ENCODE assay signal across 8 cellular contexts in genomic region chr1:153355445-153356071, GRCh38. TPM values are rescaled to one million over a fixed set of nuclear protein-coding genes. Genes with fewer than 3 reads are reported as not detected.
DNase-seq lines count a peak whose midpoint lies in the region; ATAC-seq, FAIRE-seq and TF ChIP-seq lines count a peak whose summit lies in the region.

No MANE protein-coding gene starts in this region.

- peaks cover 14% of the 10 kb centered on the region for H3K4me1 Mint-ChIP-seq in activated B cell treated with CpG ODN at 0.5 μM for 24 hours

- H3K27me3 ChIP-seq in pancreas, result peaks cover 0 to 16% (median 0%) of the 10 kb centered on the region in 4 donors

- no peaks in the 10 kb centered on the region for H3K4me1 ChIP-seq in pancreas

- DNase-seq in CD1c-positive myeloid dendritic cell (ENCODE audit: extremely low spot score) (peak; percentile 84), GOT3 (lab: John Stamatoyannopoulos, UW) (peak; percentile 23), NCI-H2196 (lab: John Stamatoyannopoulos, UW; ENCODE audit: unreplicated experiment) (peak; percentile 65), activated B cell treated with CpG ODN at 0.5 μM for 24 hours (no peak), fibroblast of mammary gland (ENCODE audit: low read depth) (peak; percentile 59), pancreas (no peak)

- no peaks in the 10 kb centered on the region for H3K9me3 ChIP-seq in pancreas

- H3K4me3 Mint-ChIP-seq in activated B cell treated with CpG ODN at 0.5 μM for 24 hours, result no peak overlapping the region

- no peaks in the 10 kb centered on the region for H3K9me3 Mint-ChIP-seq in activated B cell treated with CpG ODN at 0.5 μM for 24 hours

- ATAC-seq in activated B cell treated with CpG ODN at 0.5 μM for 24 hours (ENCODE audit: low read depth), result peak; percentile 50
- peak in 3 of 4 donors; percentile 49 to 71 (median 62) for ATAC-seq in pancreas
- no peak for ATAC-seq in GM18511 (IDR thresholded peaks at IDR 0.05; ENCODE audit: unreplicated experiment)
- no peak for ATAC-seq in GM21528 (IDR thresholded peaks at IDR 0.05; ENCODE audit: low FRiP score, unreplicated experiment)

- no peak overlapping the region for H3K27ac ChIP-seq in pancreas

- no peak overlapping the region for H3K27ac Mint-ChIP-seq in activated B cell treated with CpG ODN at 0.5 μM for 24 hours

- 27 to 36% methylated on average over 10 of the region's 10 CpGs for WGBS in pancreas, 2 donors

- H3K27me3 Mint-ChIP-seq in activated B cell treated with CpG ODN at 0.5 μM for 24 hours, result peaks cover 18% of the 10 kb centered on the region

- intact Hi-C loops in activated B cell treated with CpG ODN at 0.5 μM for 24 hours (cut with micrococcal nuclease), result no loop called here
- intact Hi-C loops in pancreas (cut with DNase I), result no loop called here

- CTCF ChIA-PET in activated B cell treated with CpG ODN at 0.5 μM for 24 hours (lab: Charles Lee), result interaction anchor here (1.1 to 6.0 kb wide), 3 partner anchors 10 to 148 kb away, joined by 3 to 67 read pairs (median 4); no protein-coding TSS in a partner anchor

- no peaks in the 10 kb centered on the region for H3K36me3 Mint-ChIP-seq in activated B cell treated with CpG ODN at 0.5 μM for 24 hours (ENCODE audit: low read depth)

- H3K4me3 ChIP-seq in fibroblast of mammary gland (ENCODE audit: control insufficient read depth, low read depth, low read length), result no peak overlapping the region
- no peak overlapping the region for H3K4me3 ChIP-seq in pancreas

- POLR2A ChIA-PET in activated B cell treated with CpG ODN at 0.5 μM for 24 hours (lab: Charles Lee), result no interaction called here

- TF ChIP-seq CTCF in activated B cell treated with CpG ODN at 0.5 μM for 24 hours (IDR thresholded peaks at IDR 0.05), result no peak
- peak; percentile 55 for TF ChIP-seq CTCF in fibroblast of mammary gland (conservative IDR thresholded peaks at IDR 0.05; ENCODE audit: control insufficient read depth, insufficient read depth, low read depth, low read length)
- no peak for TF ChIP-seq CTCF in pancreas (IDR thresholded peaks at IDR 0.05)

- no peaks in the 10 kb centered on the region for H3K36me3 ChIP-seq in pancreas

- no peak for FAIRE-seq in pancreas (lab: Jason Lieb, UNC)

RNA-seq across cellular contexts. Expression of gene S100A9, which starts 2.1 kb away (rescaled TPM):
- total RNA-seq in activated B cell treated with CpG ODN at 0.5 μM for 24 hours, result 2.6 and 4.0 TPM in 2 replicates
- total RNA-seq in pancreas, result 10 to 100 TPM in 3 of 6 donors, 1 to 10 TPM in 3; 3.9 to 49.0 (median 21.2) TPM
- polyA plus RNA-seq in pancreas, result 10 to 100 TPM; 51.4 to 79.6 TPM

RNA-seq across cellular contexts. Expression of gene PGLYRP4, which starts 6.9 kb away (rescaled TPM):
- total RNA-seq in activated B cell treated with CpG ODN at 0.5 μM for 24 hours (not detected in 2 replicates), pancreas (under 1 TPM in 1 of 6 donors, not detected in 5; 0.37 TPM)
- not detected for polyA plus RNA-seq in pancreas

RNA-seq across cellular contexts. Expression of gene S100A12, which starts 19.9 kb away (rescaled TPM):
- total RNA-seq in activated B cell treated with CpG ODN at 0.5 μM for 24 hours, result 0.61 TPM in 1 of 2 replicates, not detected in the other
- 1 to 10 TPM in 3 of 6 donors, under 1 TPM in 2, not detected in 1; 0.44 to 3.3 (median 1.1) TPM for total RNA-seq in pancreas
- polyA plus RNA-seq in pancreas, result 1 to 10 TPM; 2.6 to 5.2 TPM

RNA-seq across cellular contexts. Expression of gene S100A8, which starts 35.3 kb away (rescaled TPM):
- 0.93 TPM in 1 of 2 replicates, not detected in the other for total RNA-seq in activated B cell treated with CpG ODN at 0.5 μM for 24 hours
- total RNA-seq in pancreas, result 10 to 100 TPM in 3 of 6 donors, 1 to 10 TPM in 3; 2.0 to 36.1 (median 12.1) TPM
- polyA plus RNA-seq in pancreas, result 10 to 100 TPM; 26.1 to 41.9 TPM

RNA-seq across cellular contexts. Expression of gene PGLYRP3, which starts 42.8 kb away (rescaled TPM):
- total RNA-seq in activated B cell treated with CpG ODN at 0.5 μM for 24 hours (not detected in 2 replicates), pancreas (not detected)
- polyA plus RNA-seq in pancreas, result not detected

Comparison
In these comparisons a context has a peak if more than half of its experiments do, and no peak if none do; other contexts are left out.
1. DNase-seq: peak in CD1c-positive myeloid dendritic cell (single experiment), GOT3 (single experiment), NCI-H2196 (single experiment) and fibroblast of mammary gland (single experiment); none in activated B cell treated with CpG ODN at 0.5 μM for 24 hours (single experiment) and pancreas (0 of 6).
2. ATAC-seq: peak in activated B cell treated with CpG ODN at 0.5 μM for 24 hours (single experiment) and pancreas (3 of 4); none in GM18511 (single experiment) and GM21528 (single experiment).